Comparison of ENCODE assay signal across 21 cellular contexts in genomic region chr19:52626915-52627314, GRCh38.
"Had no signal": no experiment of that assay in that cellular context is flagged by ENCODE, and none has a peak within 500 bp of the region (broad histone marks: within the 10 kb centered on the region; RNA-seq: fewer than 3 reads in every experiment).

No MANE protein-coding gene starts in this region.

- H3K4me3 ChIP-seq: neural progenitor cell, ovary, psoas muscle, skin epidermis, stomach, thoracic aorta, tibial artery, upper lobe of right lung, uterus had no signal

- H2AFZ ChIP-seq: neural progenitor cell, parathyroid adenoma had no signal

- H3K27ac ChIP-seq: neural progenitor cell, ovary, parathyroid adenoma, psoas muscle, skin epidermis, stomach, thoracic aorta, tibial artery, upper lobe of right lung, uterus had no signal

- H3K9ac ChIP-seq: neural progenitor cell, parathyroid adenoma had no signal

- H3K79me2 ChIP-seq: parathyroid adenoma had no signal

- H3K27me3 ChIP-seq: neural progenitor cell, ovary, stomach, tibial artery, upper lobe of right lung, uterus had no signal

- H3K4me2 ChIP-seq: neural progenitor cell had no signal

- H3K9me3 ChIP-seq: ovary, psoas muscle, thoracic aorta, tibial artery, upper lobe of right lung, uterus had no signal

- H3K4me1 ChIP-seq: neural progenitor cell, parathyroid adenoma, psoas muscle, stomach, tibial artery, upper lobe of right lung, uterus had no signal

- H3K36me3 ChIP-seq: ovary, uterus had no signal

- DNase-seq: naive thymus-derived CD4-positive, alpha-beta T cell; natural killer cell; occipital lobe; ovary; posterior cingulate gyrus; psoas muscle; right cardiac atrium; stimulated activated CD4-positive, alpha-beta T cell treated with anti-CD3 and anti-CD28 coated beads, Interleukin-15, amount 100 ng/mL, for 24 hours; stimulated activated CD4-positive, alpha-beta T cell treated with anti-CD3 and anti-CD28 coated beads, Interleukin-2, amount 100 ng/mL, for 24 hours; stimulated activated CD4-positive, alpha-beta T cell treated with anti-CD3 and anti-CD28 coated beads, Interleukin-2, amount 100 ng/mL, for 48 hours; stimulated activated CD4-positive, alpha-beta T cell treated with anti-CD3 and anti-CD28 coated beads, Interleukin-4, amount 100 ng/mL, for 24 hours; stimulated activated naive B cell treated with anti-CD40 and anti-IgM and Interleukin-4, amounts not matched to agents 10 μg/mL and 1 μg/mL and 100 μg/mL, for 72 hours; stimulated activated naive CD4-positive, alpha-beta T cell treated with Interleukin-2 at 50 U/mL for 16 hours; stomach; tibial artery; upper lobe of right lung; uterus had no signal
